8 cellular contexts compared by ENCODE assay signal in genomic region chr2:238097988-238098853, GRCh38. TPM values are rescaled to one million over a fixed set of nuclear protein-coding genes. Genes with fewer than 3 reads are reported as not detected.
A peak's percentile ranks its signal among the peaks of the same experiment; 100 is the strongest.
DNase-seq lines count a peak whose midpoint lies in the region; ATAC-seq and TF ChIP-seq lines count a peak whose summit lies in the region.

No MANE protein-coding gene starts in this region.

- peak; percentile 80 for ATAC-seq in GM21447 (IDR thresholded peaks at IDR 0.05; ENCODE audit: unreplicated experiment)
- peak; percentile 26 to 67 for ATAC-seq in activated T-cell treated with anti-CD3 and anti-CD28 coated beads, Interleukin-2, amount 50 U/mL, for 72 hours (replicated peaks in 1 of 2)
- ATAC-seq in HG02970 (IDR thresholded peaks at IDR 0.05; ENCODE audit: low FRiP score, unreplicated experiment): no peak

- TF ChIP-seq CTCF in tibial nerve (IDR thresholded peaks at IDR 0.05): no peak

- H3K9me3 ChIP-seq in MG63 (no peaks in the 10 kb centered on the region), tibial nerve (no peaks in the 10 kb centered on the region)

- no peaks in the 10 kb centered on the region for H3K27me3 Mint-ChIP-seq in activated T-cell treated with anti-CD3 and anti-CD28 coated beads, Interleukin-2, amount 50 U/mL, for 72 hours (ENCODE audit: low read depth)

- no peak for TF ChIP-seq EP300 in tibial nerve (IDR thresholded peaks at IDR 0.05)

- WGBS in tibial nerve, 2 donors: 67 to 76% methylated on average over 19 to 35 of the region's 37 CpGs

- H3K4me1 Mint-ChIP-seq in activated T-cell treated with anti-CD3 and anti-CD28 coated beads, Interleukin-2, amount 50 U/mL, for 72 hours (ENCODE audit: low read depth): peaks cover 5% of the 10 kb centered on the region

- H3K36me3 Mint-ChIP-seq in activated T-cell treated with anti-CD3 and anti-CD28 coated beads, Interleukin-2, amount 50 U/mL, for 72 hours (ENCODE audit: insufficient read depth in 2 of 2): peaks cover 0 to 4% of the 10 kb centered on the region in 2 donors

- peak overlapping the region in 2 of 4 donors; percentile 34 to 58 for H3K27ac ChIP-seq in tibial nerve

- no peak for TF ChIP-seq POLR2A in tibial nerve (IDR thresholded peaks at IDR 0.05)

- DNase-seq in NCI-H446 (lab: John Stamatoyannopoulos, UW): peak; percentile 11 to 45
- DNase-seq in NCI-H446 treated with DMSO at 0.1 percent for 48 hours (lab: John Stamatoyannopoulos, UW): no peak
- peak; percentile 50 for DNase-seq in MG63
- peak; percentile 32 to 43 for DNase-seq in activated T-cell treated with anti-CD3 and anti-CD28 coated beads, Interleukin-2, amount 50 U/mL, for 72 hours
- peak; percentile 91 for DNase-seq in iPS-NIHi11 (ENCODE audit: low spot score)
- DNase-seq in tibial nerve (ENCODE audit: low spot score in 2 of 2): peak; percentile 29 to 63

- no peaks in the 10 kb centered on the region for H3K9me3 Mint-ChIP-seq in activated T-cell treated with anti-CD3 and anti-CD28 coated beads, Interleukin-2, amount 50 U/mL, for 72 hours

- H3K36me3 ChIP-seq in MG63 (no peaks in the 10 kb centered on the region), tibial nerve (peaks cover 0 to 22% (median 0%) of the 10 kb centered on the region in 3 donors)

- peaks cover 0 to 15% (median 8%) of the 10 kb centered on the region in 4 donors for H3K4me1 ChIP-seq in tibial nerve

- H3K4me3 ChIP-seq in MG63 (no peak overlapping the region), tibial nerve (no peak overlapping the region)

- H3K27ac Mint-ChIP-seq in activated T-cell treated with anti-CD3 and anti-CD28 coated beads, Interleukin-2, amount 50 U/mL, for 72 hours: peak overlapping the region; percentile 65

- H3K27me3 ChIP-seq in MG63 (no peaks in the 10 kb centered on the region), tibial nerve (no peaks in the 10 kb centered on the region)

- H3K4me3 Mint-ChIP-seq in activated T-cell treated with anti-CD3 and anti-CD28 coated beads, Interleukin-2, amount 50 U/mL, for 72 hours: no peak overlapping the region

RNA-seq across cellular contexts. Expression of gene ESPNL, which starts 1.9 kb away (rescaled TPM):
- total RNA-seq in MG63 (2014; rRNA removed; shearing (Covaris generic); ENCODE audit: low replicate concordance): 0.03 TPM in 1 of 2 replicates, not detected in the other
- under 1 TPM; 0.07 to 0.19 TPM for total RNA-seq in activated T-cell treated with anti-CD3 and anti-CD28 coated beads, Interleukin-2, amount 50 U/mL, for 72 hours
- 1 to 10 TPM in 1 of 4 donors, under 1 TPM in 1, not detected in 2; 0.44 to 2.1 TPM for total RNA-seq in tibial nerve

RNA-seq across cellular contexts. Expression of gene SCLY, which starts 37.4 kb away (rescaled TPM):
- 19.0 and 94.7 TPM in 2 replicates for total RNA-seq in MG63 (2014; rRNA removed; shearing (Covaris generic); ENCODE audit: low replicate concordance)
- 10 to 100 TPM; 36.3 to 38.2 TPM for total RNA-seq in activated T-cell treated with anti-CD3 and anti-CD28 coated beads, Interleukin-2, amount 50 U/mL, for 72 hours
- 10 to 100 TPM; 13.6 to 23.3 (median 17.6) TPM for total RNA-seq in tibial nerve

RNA-seq across cellular contexts. Expression of gene KLHL30, which starts 40.2 kb away (rescaled TPM):
- total RNA-seq in MG63 (2014; rRNA removed; shearing (Covaris generic); ENCODE audit: low replicate concordance): not detected in 2 replicates
- total RNA-seq in activated T-cell treated with anti-CD3 and anti-CD28 coated beads, Interleukin-2, amount 50 U/mL, for 72 hours: not detected
- 1 to 10 TPM in 3 of 4 donors, under 1 TPM in 1; 0.63 to 2.1 (median 1.6) TPM for total RNA-seq in tibial nerve
